Comparison of ENCODE assay signal across 9 cellular contexts in the genomic region with DNA sequence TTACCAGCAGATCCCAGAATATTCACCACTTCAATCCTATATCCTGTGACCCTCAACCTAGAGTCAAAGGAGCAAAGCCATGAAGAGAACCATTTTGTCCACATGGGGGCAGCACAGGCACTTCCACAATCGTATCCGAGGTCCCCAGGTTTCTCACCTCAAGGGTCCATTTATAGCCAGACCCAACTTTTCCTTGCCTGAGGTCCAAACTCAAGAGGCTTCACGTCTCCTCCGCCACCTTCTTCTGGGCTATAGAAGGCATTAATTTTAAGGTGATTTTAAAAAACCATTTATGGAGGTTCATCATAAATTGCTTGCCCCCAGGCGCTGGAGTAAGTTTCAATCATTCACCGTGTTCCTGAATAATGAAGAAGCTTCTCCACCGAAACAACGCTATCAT.
DNase-seq lines count a peak whose midpoint lies in the region; ATAC-seq and TF ChIP-seq lines count a peak whose summit lies in the region.
"Had no signal": no experiment of that assay in that cellular context is flagged by ENCODE, and none has a peak within 500 bp of the region (broad histone marks: within the 10 kb centered on the region; RNA-seq: fewer than 3 reads in every experiment).

No MANE protein-coding gene starts in this region.

- peak; percentile 85 for TF ChIP-seq CTCF in cardiac muscle cell (IDR thresholded peaks at IDR 0.05; ENCODE audit: low read depth, low read length)
- peak; percentile 54; the same call in 1 of the 2 replicates for TF ChIP-seq CTCF in WTC11 (IDR thresholded peaks at IDR 0.05)
- TF ChIP-seq CTCF in cardiac fibroblast (IDR thresholded peaks at IDR 0.05; ENCODE audit: low read depth, low read length), result peak; percentile 83

- H3K36me3 ChIP-seq in cardiac muscle cell, result no peaks in the 10 kb centered on the region

- H3K27ac Mint-ChIP-seq in WTC11, result no peak overlapping the region

- H3K4me1 ChIP-seq in cardiac muscle cell (ENCODE audit: low read depth), result peaks cover 8% of the 10 kb centered on the region

- H3K4me3 ChIP-seq in cardiac muscle cell (no peak overlapping the region), cardiac fibroblast (replicated peaks in 1 of 2; ENCODE audit: low read depth in 2 of 2, low read length in 2 of 2) (no peak overlapping the region)
- H3K4me3 ChIP-seq: skin epidermis had no signal

- H3K36me3 Mint-ChIP-seq in WTC11, result no peaks in the 10 kb centered on the region

- H3K9me3 ChIP-seq in cardiac muscle cell (ENCODE audit: low read depth), result no peaks in the 10 kb centered on the region

- CTCF ChIA-PET in WTC11 (lab: Charles Lee), result interaction anchor here (0.7 to 2.1 kb wide), 15 partner anchors 11 to 1240 kb away, joined by 3 to 11 read pairs (median 3); no protein-coding TSS in a partner anchor

- no peak overlapping the region for H3K4me3 Mint-ChIP-seq in WTC11

- peaks cover 9% of the 10 kb centered on the region for H3K4me1 Mint-ChIP-seq in WTC11

- H3K27me3 Mint-ChIP-seq in WTC11 (ENCODE audit: low read depth), result no peaks in the 10 kb centered on the region

- intact Hi-C loops in Right ventricle myocardium inferior (cut with DNase I), result loop anchor here (5.0 to 10.0 kb wide), 2 partner anchors 126 to 598 kb away; no protein-coding TSS in a partner anchor

- no peak overlapping the region for H3K27ac ChIP-seq in cardiac muscle cell
- H3K27ac ChIP-seq: skin epidermis had no signal

- no peak for ATAC-seq in Right ventricle myocardium inferior
- peak; percentile 68 for ATAC-seq in HG02885 (IDR thresholded peaks at IDR 0.05; ENCODE audit: poor library complexity, unreplicated experiment)
- peak; percentile 90 for ATAC-seq in WTC11
- ATAC-seq in left lobe of liver, result peak; percentile 91

- no peaks in the 10 kb centered on the region for H3K27me3 ChIP-seq in cardiac muscle cell

- POLR2A ChIA-PET in WTC11 (lab: Charles Lee), result no interaction called here

- DNase-seq in cardiac muscle cell (ENCODE audit: low read depth in 1 of 2, low spot score in 1 of 2) (peak; percentile 73 to 85), Right ventricle myocardium inferior (ENCODE audit: missing footprints) (no peak), NCI-H2107 treated with DMSO at 0.1 percent for 48 hours (lab: John Stamatoyannopoulos, UW; ENCODE audit: unreplicated experiment) (peak; percentile 8), WTC11 (ENCODE audit: low spot score) (peak; percentile 86), cardiac fibroblast (ENCODE audit: low read depth in 2 of 2) (peak; percentile 72 to 75), left lobe of liver (ENCODE audit: low spot score) (peak; percentile 59)
- peak; percentile 63 for DNase-seq in stimulated activated CD8-positive, alpha-beta memory T cell treated with anti-CD3 and anti-CD28 coated beads, Interleukin-15, amount 100 ng/mL, for 1 hour (ENCODE audit: low read depth)

- no peaks in the 10 kb centered on the region for H3K9me3 Mint-ChIP-seq in WTC11

TF ChIP-seq in WTC11, 78 proteins besides CTCF, POLR2A, EP300 and RAD21 (continues in another document):
- TF ChIP-seq, protein P1, sequence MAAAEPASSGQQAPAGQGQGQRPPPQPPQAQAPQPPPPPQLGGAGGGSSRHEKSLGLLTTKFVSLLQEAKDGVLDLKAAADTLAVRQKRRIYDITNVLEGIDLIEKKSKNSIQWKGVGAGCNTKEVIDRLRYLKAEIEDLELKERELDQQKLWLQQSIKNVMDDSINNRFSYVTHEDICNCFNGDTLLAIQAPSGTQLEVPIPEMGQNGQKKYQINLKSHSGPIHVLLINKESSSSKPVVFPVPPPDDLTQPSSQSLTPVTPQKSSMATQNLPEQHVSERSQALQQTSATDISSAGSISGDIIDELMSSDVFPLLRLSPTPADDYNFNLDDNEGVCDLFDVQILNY (CRISPR knock-in tag; IDR thresholded peaks at IDR 0.05), result no peak
- TF ChIP-seq, protein P2, sequence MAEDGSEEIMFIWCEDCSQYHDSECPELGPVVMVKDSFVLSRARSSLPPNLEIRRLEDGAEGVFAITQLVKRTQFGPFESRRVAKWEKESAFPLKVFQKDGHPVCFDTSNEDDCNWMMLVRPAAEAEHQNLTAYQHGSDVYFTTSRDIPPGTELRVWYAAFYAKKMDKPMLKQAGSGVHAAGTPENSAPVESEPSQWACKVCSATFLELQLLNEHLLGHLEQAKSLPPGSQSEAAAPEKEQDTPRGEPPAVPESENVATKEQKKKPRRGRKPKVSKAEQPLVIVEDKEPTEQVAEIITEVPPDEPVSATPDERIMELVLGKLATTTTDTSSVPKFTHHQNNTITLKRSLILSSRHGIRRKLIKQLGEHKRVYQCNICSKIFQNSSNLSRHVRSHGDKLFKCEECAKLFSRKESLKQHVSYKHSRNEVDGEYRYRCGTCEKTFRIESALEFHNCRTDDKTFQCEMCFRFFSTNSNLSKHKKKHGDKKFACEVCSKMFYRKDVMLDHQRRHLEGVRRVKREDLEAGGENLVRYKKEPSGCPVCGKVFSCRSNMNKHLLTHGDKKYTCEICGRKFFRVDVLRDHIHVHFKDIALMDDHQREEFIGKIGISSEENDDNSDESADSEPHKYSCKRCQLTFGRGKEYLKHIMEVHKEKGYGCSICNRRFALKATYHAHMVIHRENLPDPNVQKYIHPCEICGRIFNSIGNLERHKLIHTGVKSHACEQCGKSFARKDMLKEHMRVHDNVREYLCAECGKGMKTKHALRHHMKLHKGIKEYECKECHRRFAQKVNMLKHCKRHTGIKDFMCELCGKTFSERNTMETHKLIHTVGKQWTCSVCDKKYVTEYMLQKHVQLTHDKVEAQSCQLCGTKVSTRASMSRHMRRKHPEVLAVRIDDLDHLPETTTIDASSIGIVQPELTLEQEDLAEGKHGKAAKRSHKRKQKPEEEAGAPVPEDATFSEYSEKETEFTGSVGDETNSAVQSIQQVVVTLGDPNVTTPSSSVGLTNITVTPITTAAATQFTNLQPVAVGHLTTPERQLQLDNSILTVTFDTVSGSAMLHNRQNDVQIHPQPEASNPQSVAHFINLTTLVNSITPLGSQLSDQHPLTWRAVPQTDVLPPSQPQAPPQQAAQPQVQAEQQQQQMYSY (CRISPR knock-in tag; IDR thresholded peaks at IDR 0.05), result no peak
- TF ChIP-seq GTF2I (CRISPR knock-in tag; conservative IDR thresholded peaks at IDR 0.05), result no peak
- TF ChIP-seq, protein P3, sequence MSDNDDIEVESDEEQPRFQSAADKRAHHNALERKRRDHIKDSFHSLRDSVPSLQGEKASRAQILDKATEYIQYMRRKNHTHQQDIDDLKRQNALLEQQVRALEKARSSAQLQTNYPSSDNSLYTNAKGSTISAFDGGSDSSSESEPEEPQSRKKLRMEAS (CRISPR knock-in tag; IDR thresholded peaks at IDR 0.05), result no peak
- TF ChIP-seq ESRRA (CRISPR knock-in tag; IDR thresholded peaks at IDR 0.05; ENCODE audit: borderline replicate concordance), result no peak
- no peak for TF ChIP-seq FOXJ3 (CRISPR knock-in tag; IDR thresholded peaks at IDR 0.05; ENCODE audit: borderline replicate concordance)
- no peak for TF ChIP-seq ATF1 (CRISPR knock-in tag; IDR thresholded peaks at IDR 0.05)
- TF ChIP-seq, protein P4, sequence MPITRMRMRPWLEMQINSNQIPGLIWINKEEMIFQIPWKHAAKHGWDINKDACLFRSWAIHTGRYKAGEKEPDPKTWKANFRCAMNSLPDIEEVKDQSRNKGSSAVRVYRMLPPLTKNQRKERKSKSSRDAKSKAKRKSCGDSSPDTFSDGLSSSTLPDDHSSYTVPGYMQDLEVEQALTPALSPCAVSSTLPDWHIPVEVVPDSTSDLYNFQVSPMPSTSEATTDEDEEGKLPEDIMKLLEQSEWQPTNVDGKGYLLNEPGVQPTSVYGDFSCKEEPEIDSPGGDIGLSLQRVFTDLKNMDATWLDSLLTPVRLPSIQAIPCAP (CRISPR knock-in tag; IDR thresholded peaks at IDR 0.05), result no peak
- TF ChIP-seq, protein P5, sequence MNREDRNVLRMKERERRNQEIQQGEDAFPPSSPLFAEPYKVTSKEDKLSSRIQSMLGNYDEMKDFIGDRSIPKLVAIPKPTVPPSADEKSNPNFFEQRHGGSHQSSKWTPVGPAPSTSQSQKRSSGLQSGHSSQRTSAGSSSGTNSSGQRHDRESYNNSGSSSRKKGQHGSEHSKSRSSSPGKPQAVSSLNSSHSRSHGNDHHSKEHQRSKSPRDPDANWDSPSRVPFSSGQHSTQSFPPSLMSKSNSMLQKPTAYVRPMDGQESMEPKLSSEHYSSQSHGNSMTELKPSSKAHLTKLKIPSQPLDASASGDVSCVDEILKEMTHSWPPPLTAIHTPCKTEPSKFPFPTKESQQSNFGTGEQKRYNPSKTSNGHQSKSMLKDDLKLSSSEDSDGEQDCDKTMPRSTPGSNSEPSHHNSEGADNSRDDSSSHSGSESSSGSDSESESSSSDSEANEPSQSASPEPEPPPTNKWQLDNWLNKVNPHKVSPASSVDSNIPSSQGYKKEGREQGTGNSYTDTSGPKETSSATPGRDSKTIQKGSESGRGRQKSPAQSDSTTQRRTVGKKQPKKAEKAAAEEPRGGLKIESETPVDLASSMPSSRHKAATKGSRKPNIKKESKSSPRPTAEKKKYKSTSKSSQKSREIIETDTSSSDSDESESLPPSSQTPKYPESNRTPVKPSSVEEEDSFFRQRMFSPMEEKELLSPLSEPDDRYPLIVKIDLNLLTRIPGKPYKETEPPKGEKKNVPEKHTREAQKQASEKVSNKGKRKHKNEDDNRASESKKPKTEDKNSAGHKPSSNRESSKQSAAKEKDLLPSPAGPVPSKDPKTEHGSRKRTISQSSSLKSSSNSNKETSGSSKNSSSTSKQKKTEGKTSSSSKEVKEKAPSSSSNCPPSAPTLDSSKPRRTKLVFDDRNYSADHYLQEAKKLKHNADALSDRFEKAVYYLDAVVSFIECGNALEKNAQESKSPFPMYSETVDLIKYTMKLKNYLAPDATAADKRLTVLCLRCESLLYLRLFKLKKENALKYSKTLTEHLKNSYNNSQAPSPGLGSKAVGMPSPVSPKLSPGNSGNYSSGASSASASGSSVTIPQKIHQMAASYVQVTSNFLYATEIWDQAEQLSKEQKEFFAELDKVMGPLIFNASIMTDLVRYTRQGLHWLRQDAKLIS (CRISPR knock-in tag; IDR thresholded peaks at IDR 0.05; ENCODE audit: borderline replicate concordance), result no peak
- TF ChIP-seq ZBTB21 (CRISPR knock-in tag; IDR thresholded peaks at IDR 0.05; ENCODE audit: borderline replicate concordance), result no peak
- no peak for TF ChIP-seq IRF2 (CRISPR knock-in tag; IDR thresholded peaks at IDR 0.05; ENCODE audit: borderline replicate concordance, low read depth)
- TF ChIP-seq SMAD3 (CRISPR knock-in tag; IDR thresholded peaks at IDR 0.05; ENCODE audit: borderline replicate concordance), result no peak
- TF ChIP-seq, protein P6, sequence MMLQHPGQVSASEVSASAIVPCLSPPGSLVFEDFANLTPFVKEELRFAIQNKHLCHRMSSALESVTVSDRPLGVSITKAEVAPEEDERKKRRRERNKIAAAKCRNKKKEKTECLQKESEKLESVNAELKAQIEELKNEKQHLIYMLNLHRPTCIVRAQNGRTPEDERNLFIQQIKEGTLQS (CRISPR knock-in tag; conservative IDR thresholded peaks at IDR 0.05), result no peak
